8 cellular contexts compared by ENCODE assay signal in the genomic region with DNA sequence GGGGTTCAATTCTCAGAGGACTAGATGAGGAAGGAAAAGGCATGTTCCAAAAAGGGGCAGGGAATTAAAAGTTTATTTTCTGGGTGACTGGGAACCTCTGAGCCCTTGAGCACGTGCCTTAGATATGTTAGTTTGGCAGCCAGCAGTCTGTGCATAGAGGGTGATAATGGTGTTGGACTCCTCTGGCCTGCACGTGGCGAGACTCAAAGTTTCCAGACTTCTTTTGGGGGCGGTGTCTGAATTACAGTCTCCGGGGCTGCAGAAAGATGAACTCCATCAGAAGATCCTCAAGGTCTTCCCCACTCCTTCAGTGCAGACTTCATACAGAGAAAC. TPM values are rescaled to one million over a fixed set of nuclear protein-coding genes. Genes with fewer than 3 reads are reported as not detected.
DNase-seq lines count a peak whose midpoint lies in the region; ATAC-seq lines count a peak whose summit lies in the region.

No MANE protein-coding gene starts in this region.

- 49 to 52% methylated on average over 5 of the region's 5 CpGs for WGBS in ectodermal cell, 2 experiments

- H3K4me3 ChIP-seq in ectodermal cell (ENCODE audit: insufficient read depth, low read depth, low read length) (peak overlapping the region; percentile 55), muscle layer of duodenum (ENCODE audit: low read depth in 1 of 2, low read length in 2 of 2) (peak overlapping the region; percentile 80 to 94)

- no peaks in the 10 kb centered on the region for H3K9me3 ChIP-seq in ectodermal cell (ENCODE audit: control insufficient read depth, low read length)
- no peaks in the 10 kb centered on the region for H3K9me3 ChIP-seq in muscle layer of duodenum (ENCODE audit: control insufficient read depth in 1 of 2, low read length in 2 of 2)

- H3K4me1 ChIP-seq in ectodermal cell (ENCODE audit: control insufficient read depth, insufficient read depth, low read length): peaks cover 21% of the 10 kb centered on the region
- peaks cover 11 to 26% of the 10 kb centered on the region in 2 donors for H3K4me1 ChIP-seq in muscle layer of duodenum (ENCODE audit: control insufficient read depth in 1 of 2, insufficient read depth in 2 of 2, low read length in 2 of 2)

- ATAC-seq in GM18502 (IDR thresholded peaks at IDR 0.05; ENCODE audit: poor library complexity, unreplicated experiment) (peak; percentile 8), GM19324 (IDR thresholded peaks at IDR 0.05; ENCODE audit: low FRiP score, unreplicated experiment) (no peak), GM21526 (IDR thresholded peaks at IDR 0.05; ENCODE audit: low FRiP score, unreplicated experiment) (no peak), GM21576 (IDR thresholded peaks at IDR 0.05; ENCODE audit: unreplicated experiment) (no peak)

- no peaks in the 10 kb centered on the region for H3K27me3 ChIP-seq in ectodermal cell (ENCODE audit: control insufficient read depth, insufficient read depth, low read length, poor library complexity, severe bottlenecking)
- no peaks in the 10 kb centered on the region for H3K27me3 ChIP-seq in muscle layer of duodenum (ENCODE audit: low read depth, low read length)

- peak; percentile 67 for DNase-seq in RKO (ENCODE audit: low spot score)
- no peak for DNase-seq in COLO668 (lab: John Stamatoyannopoulos, UW; ENCODE audit: unreplicated experiment)

- H3K27ac ChIP-seq in ectodermal cell (ENCODE audit: insufficient read depth, low read depth, low read length, poor library complexity, severe bottlenecking) (peak overlapping the region; percentile 70), muscle layer of duodenum (ENCODE audit: low read length) (no peak overlapping the region)

- H3K36me3 ChIP-seq in ectodermal cell (ENCODE audit: control insufficient read depth, insufficient read depth, low read length) (no peaks in the 10 kb centered on the region), muscle layer of duodenum (ENCODE audit: control insufficient read depth in 1 of 2, insufficient read depth in 2 of 2, low read length in 2 of 2) (no peaks in the 10 kb centered on the region)

RNA-seq across cellular contexts. Expression of gene ZNRF3, which starts 0.9 kb away (rescaled TPM):
- 25.8 TPM for polyA plus RNA-seq in ectodermal cell (2013, experiment 1 of 4)
- polyA plus RNA-seq in ectodermal cell (2013, experiment 2 of 4): 21.9 TPM
- 25.1 TPM for polyA plus RNA-seq in ectodermal cell (2013, experiment 3 of 4)
- 27.5 TPM for polyA plus RNA-seq in ectodermal cell (2013, experiment 4 of 4)
